ENCODE assay signal across 22 cellular contexts in genomic region chr13:53254495-53254894, GRCh38.
DNase-seq lines count a peak whose midpoint lies in the region; ATAC-seq and TF ChIP-seq lines count a peak whose summit lies in the region.
"Had no signal": no experiment of that assay in that cellular context is flagged by ENCODE, and none has a peak within 500 bp of the region (broad histone marks: within the 10 kb centered on the region; RNA-seq: fewer than 3 reads in every experiment).

No MANE protein-coding gene starts in this region.

- H3K4me1 ChIP-seq in SK-N-SH (ENCODE audit: control insufficient read depth in 1 of 2, insufficient read depth in 2 of 2, low read depth in 1 of 2, low read length in 1 of 2) (no peaks in the 10 kb centered on the region), endodermal cell (ENCODE audit: control insufficient read depth, insufficient read depth, low read length) (no peaks in the 10 kb centered on the region), A673 (ENCODE audit: insufficient read depth, low read length, poor library complexity, severe bottlenecking) (no peaks in the 10 kb centered on the region)
- H3K4me1 ChIP-seq: foreskin keratinocyte had no signal

- H3K9me3 Mint-ChIP-seq in endodermal cell (no peaks in the 10 kb centered on the region), progenitor cell of endocrine pancreas (ENCODE audit: low read depth) (no peaks in the 10 kb centered on the region)

- no peaks in the 10 kb centered on the region for H3K27me3 ChIP-seq in SK-N-SH (ENCODE audit: insufficient read depth)
- H3K27me3 ChIP-seq in endodermal cell (ENCODE audit: control insufficient read depth, insufficient read depth, low read length, poor library complexity, severe bottlenecking): peaks cover 69% of the 10 kb centered on the region
- no peaks in the 10 kb centered on the region for H3K27me3 ChIP-seq in A673 (replicated peaks; ENCODE audit: insufficient read depth, low read depth, low read length, poor library complexity)
- H3K27me3 ChIP-seq: BLaER1, foreskin keratinocyte had no signal

- no peak overlapping the region for H2AFZ ChIP-seq in SK-N-SH (ENCODE audit: low read depth)

- POLR2A ChIA-PET in SK-N-SH (lab: Yijun Ruan, JAX) (no interaction called here), A673 (lab: Charles Lee; ENCODE audit: low non-redundant PET) (no interaction called here)

- H3K27ac ChIP-seq in SK-N-SH (ENCODE audit: low read depth in 2 of 2, low read length in 1 of 2): no peak overlapping the region
- H3K27ac ChIP-seq in endodermal cell (ENCODE audit: low read depth, low read length): no peak overlapping the region
- no peak overlapping the region for H3K27ac ChIP-seq in A673 (ENCODE audit: low read depth, low read length, poor library complexity, severe bottlenecking)
- H3K27ac ChIP-seq: BLaER1, coronary artery, foreskin keratinocyte had no signal

- CTCF ChIA-PET in SK-N-SH (lab: Yijun Ruan, JAX) (interaction anchor here (0.5 kb wide), 1 partner anchor 52 kb away, joined by 3 read pairs; no protein-coding TSS in a partner anchor), A673 (lab: Charles Lee) (no interaction called here)

- no peaks in the 10 kb centered on the region for H3K9me3 ChIP-seq in SK-N-SH
- H3K9me3 ChIP-seq in endodermal cell (ENCODE audit: control insufficient read depth, low read length): no peaks in the 10 kb centered on the region
- no peaks in the 10 kb centered on the region for H3K9me3 ChIP-seq in A673 (ENCODE audit: low read depth, low read length, poor library complexity, severe bottlenecking)
- H3K9me3 ChIP-seq: BLaER1, mucosa of descending colon had no signal

- H3K4me3 ChIP-seq in SK-N-SH (ENCODE audit: low read depth in 2 of 2, low read length in 1 of 2) (no peak overlapping the region), LNCaP clone FGC (ENCODE audit: low read depth, low read length) (no peak overlapping the region), endodermal cell (ENCODE audit: low read length) (no peak overlapping the region), A673 (ENCODE audit: low read depth, low read length, poor library complexity, severe bottlenecking) (no peak overlapping the region)
- H3K4me3 ChIP-seq: BLaER1, coronary artery, mucosa of descending colon had no signal

- no peaks in the 10 kb centered on the region for H3K36me3 Mint-ChIP-seq in endodermal cell (ENCODE audit: low read depth)
- no peaks in the 10 kb centered on the region for H3K36me3 Mint-ChIP-seq in progenitor cell of endocrine pancreas (ENCODE audit: insufficient read depth)

- ATAC-seq in SK-N-SH treated with all-trans-retinoic acid at 6 μM for 48 hours: no peak
- ATAC-seq: foreskin keratinocyte, left cardiac atrium, mucosa of descending colon, Panc1 had no signal

- H3K79me2 ChIP-seq in SK-N-SH (ENCODE audit: insufficient read depth): no peaks in the 10 kb centered on the region

- H3K27ac Mint-ChIP-seq in endodermal cell: no peak overlapping the region
- no peak overlapping the region for H3K27ac Mint-ChIP-seq in progenitor cell of endocrine pancreas

- intact Hi-C loops in A673 (cut with micrococcal nuclease; ENCODE audit: unreplicated experiment): loop anchor here (10.0 kb wide), 2 partner anchors 930 to 1990 kb away; no protein-coding TSS in a partner anchor

- no peak for TF ChIP-seq RAD21 in SK-N-SH (IDR thresholded peaks at IDR 0.05; ENCODE audit: low read length)

- no TSS peak for BruUV-seq in A673 (replicated peaks; lab: Mats Ljungman, UMichigan)

- no peaks in the 10 kb centered on the region for H3F3A ChIP-seq in SK-N-SH (replicated peaks; ENCODE audit: insufficient read depth)

- H3K9me2 ChIP-seq in SK-N-SH: no peaks in the 10 kb centered on the region

- H3K9ac ChIP-seq in SK-N-SH (no peak overlapping the region), endodermal cell (ENCODE audit: extremely low read depth, low read length, poor library complexity, severe bottlenecking) (no peak overlapping the region)
- H3K9ac ChIP-seq: BLaER1 had no signal

- 36% methylated on average over 4 of the region's 4 CpGs for WGBS in SK-N-SH (ENCODE audit: low lambda C conversion rate)
- 13% methylated on average over 3 of the region's 4 CpGs; no CpG with 5 or more reads in 1 of the 2 experiments for WGBS in endodermal cell (ENCODE audit: insufficient coverage in 1 of 2, insufficient read length in 1 of 2), 2 experiments

- TF ChIP-seq EP300 in SK-N-SH (IDR thresholded peaks at IDR 0.05; ENCODE audit: borderline replicate concordance in 1 of 2, low read depth in 1 of 2, low read length in 1 of 2): no peak

- DNase-seq in SK-N-SH (no peak), LNCaP clone FGC (ENCODE audit: low read depth) (peak; percentile 6), endodermal cell (peak; percentile 72), progenitor cell of endocrine pancreas (ENCODE audit: low spot score, unreplicated experiment) (peak; percentile 20), A673 (ENCODE audit: low spot score) (no peak)
- DNase-seq in activated CD8-positive, alpha-beta memory T cell treated with anti-CD3 and anti-CD28 coated beads, Interleukin-2, amount 50 U/mL, for 4 hours: no peak
- no peak for DNase-seq in stimulated activated CD4-positive, alpha-beta T cell treated with anti-CD3 and anti-CD28 coated beads, Interleukin-1b, Interleukin-23, amount 100 ng/mL, for 48 hours
- DNase-seq: 8988T; activated CD4-positive, alpha-beta T cell treated with anti-CD3 and anti-CD28 coated beads for 48 hours; activated naive CD4-positive, alpha-beta T cell; foreskin keratinocyte; GDM1; left cardiac atrium; NCI-H1105; NCI-H526 treated with DMSO at 0.1 percent for 48 hours; retina; stimulated activated CD4-positive, alpha-beta T cell treated with anti-CD3 and anti-CD28 coated beads, Interleukin-12 subunit alpha, Interleukin-12 subunit beta, amount 100 ng/mL, for 4 hours had no signal

- H3K4me2 ChIP-seq in SK-N-SH: no peak overlapping the region
- H3K4me2 ChIP-seq: BLaER1 had no signal

- no peaks in the 10 kb centered on the region for H4K20me1 ChIP-seq in SK-N-SH (ENCODE audit: insufficient read depth)
- H4K20me1 ChIP-seq: BLaER1 had no signal

- H3K27me3 Mint-ChIP-seq in endodermal cell (ENCODE audit: insufficient read depth) (peaks cover 74% of the 10 kb centered on the region), progenitor cell of endocrine pancreas (peaks cover 3% of the 10 kb centered on the region)

- TF ChIP-seq CTCF in SK-N-SH (IDR thresholded peaks at IDR 0.05): no peak
- no peak for TF ChIP-seq CTCF in LNCaP clone FGC (IDR thresholded peaks at IDR 0.05; ENCODE audit: control insufficient read depth, extremely low read depth, insufficient read depth)
- no peak for TF ChIP-seq CTCF in endodermal cell (conservative IDR thresholded peaks at IDR 0.05)
- TF ChIP-seq CTCF in progenitor cell of endocrine pancreas (IDR thresholded peaks at IDR 0.05; ENCODE audit: unreplicated experiment): no peak
- no peak for TF ChIP-seq CTCF in A673 (conservative IDR thresholded peaks at IDR 0.05; ENCODE audit: low read depth, low read length)

- no peaks in the 10 kb centered on the region for H3K4me1 Mint-ChIP-seq in endodermal cell
- peaks cover 5% of the 10 kb centered on the region for H3K4me1 Mint-ChIP-seq in progenitor cell of endocrine pancreas (ENCODE audit: low read depth)

- H3K4me3 Mint-ChIP-seq in endodermal cell (no peak overlapping the region), progenitor cell of endocrine pancreas (ENCODE audit: low read depth) (no peak overlapping the region)

- H3K36me3 ChIP-seq in SK-N-SH (replicated peaks in 1 of 2; ENCODE audit: control insufficient read depth in 1 of 2, insufficient read depth in 2 of 2, low read length in 1 of 2) (no peaks in the 10 kb centered on the region), endodermal cell (ENCODE audit: control insufficient read depth, insufficient read depth, low read length) (no peaks in the 10 kb centered on the region), A673 (ENCODE audit: insufficient read depth, low read length, poor library complexity, severe bottlenecking) (no peaks in the 10 kb centered on the region)
- H3K36me3 ChIP-seq: BLaER1 had no signal

TF ChIP-seq in SK-N-SH treated with all-trans-retinoic acid at 6 μM for 48 hours, 23 proteins besides CTCF, POLR2A, EP300 and RAD21 (continues in another document):
- TF ChIP-seq POU6F1 (CRISPR knock-in tag; IDR thresholded peaks at IDR 0.05; ENCODE audit: borderline replicate concordance, low read depth) (no peak), PPARA (CRISPR knock-in tag; IDR thresholded peaks at IDR 0.05; ENCODE audit: borderline replicate concordance) (no peak), CSDC2 (CRISPR knock-in tag; IDR thresholded peaks at IDR 0.05) (no peak), ARNTL (CRISPR knock-in tag; IDR thresholded peaks at IDR 0.05; ENCODE audit: borderline replicate concordance, low read depth) (no peak), TOX (CRISPR knock-in tag; IDR thresholded peaks at IDR 0.05; ENCODE audit: borderline replicate concordance) (no peak), ZNF565 (CRISPR knock-in tag; conservative IDR thresholded peaks at IDR 0.05; ENCODE audit: low read depth) (no peak), ZNF8 (CRISPR knock-in tag; IDR thresholded peaks at IDR 0.05) (no peak), ZFP30 (CRISPR knock-in tag; IDR thresholded peaks at IDR 0.05) (no peak), SNAI2 (CRISPR knock-in tag; IDR thresholded peaks at IDR 0.05) (no peak), CSRNP3 (CRISPR knock-in tag; IDR thresholded peaks at IDR 0.05) (no peak)

Comparison
In these comparisons a context has a peak if more than half of its experiments do, and no peak if none do; other contexts are left out.
1. DNase-seq: peak in LNCaP clone FGC (single experiment), endodermal cell (single experiment) and progenitor cell of endocrine pancreas (single experiment); none in SK-N-SH (single experiment), activated CD8-positive, alpha-beta memory T cell treated with anti-CD3 and anti-CD28 coated beads, Interleukin-2, amount 50 U/mL, for 4 hours (single experiment), stimulated activated CD4-positive, alpha-beta T cell treated with anti-CD3 and anti-CD28 coated beads, Interleukin-1b, Interleukin-23, amount 100 ng/mL, for 48 hours (single experiment) and A673 (single experiment).